Comparison of ENCODE assay signal across 9 cellular contexts in the genomic region with DNA sequence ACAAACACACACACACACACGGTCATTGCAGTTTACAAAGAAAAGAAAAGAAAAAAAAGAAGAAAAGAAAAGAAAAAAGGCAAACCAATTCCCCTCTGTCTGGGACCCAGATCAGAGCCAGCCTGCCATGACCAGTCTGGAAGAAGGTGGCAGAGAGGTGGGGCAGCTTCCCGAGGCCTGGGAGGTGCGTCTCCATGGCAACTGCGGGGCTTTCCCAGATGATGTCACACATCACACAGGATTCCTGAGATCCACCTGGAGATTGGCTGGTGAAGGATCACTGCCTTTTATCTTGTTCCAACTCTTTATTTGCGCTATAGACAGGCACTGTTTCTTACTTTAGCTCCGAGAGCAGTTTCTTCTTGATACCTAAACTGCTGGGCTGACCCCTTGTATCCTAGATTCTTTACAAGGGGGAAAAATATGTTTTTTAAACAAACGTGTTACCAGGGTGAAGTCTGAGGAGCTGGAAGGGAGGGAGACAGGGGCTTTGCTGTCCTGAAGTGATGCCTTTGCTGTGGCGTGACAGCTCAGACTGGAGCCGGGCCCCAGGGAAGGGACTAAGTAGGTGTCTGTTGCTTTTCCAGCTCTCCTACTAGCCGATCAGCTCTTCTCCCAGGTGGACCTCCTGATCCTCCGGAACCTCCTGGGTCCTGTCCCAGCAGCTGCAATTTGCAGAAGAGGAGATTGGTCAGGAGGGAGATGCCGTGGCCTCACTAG.
DNase-seq lines count a peak whose midpoint lies in the region; ATAC-seq, FAIRE-seq and TF ChIP-seq lines count a peak whose summit lies in the region.
"Had no signal": no experiment of that assay in that cellular context is flagged by ENCODE, and none has a peak within 500 bp of the region (broad histone marks: within the 10 kb centered on the region; RNA-seq: fewer than 3 reads in every experiment).

No MANE protein-coding gene starts in this region.

- H3K4me1 ChIP-seq in kidney (ENCODE audit: control insufficient read depth in 1 of 2, insufficient read depth in 1 of 2, low read depth in 1 of 2, low read length in 2 of 2) (peaks cover 10 to 15% of the 10 kb centered on the region in 2 donors), OCI-LY7 (ENCODE audit: insufficient read depth, low read length, poor library complexity, severe bottlenecking) (peaks cover 40% of the 10 kb centered on the region)

- H2AFZ ChIP-seq in OCI-LY7 (ENCODE audit: low read length): no peak overlapping the region

- POLR2A ChIA-PET in OCI-LY7 (lab: Charles Lee): no interaction called here

- no peak for TF ChIP-seq CTCF in VCaP (conservative IDR thresholded peaks at IDR 0.05)
- TF ChIP-seq CTCF in kidney (IDR thresholded peaks at IDR 0.05; ENCODE audit: borderline replicate concordance, extremely low read depth, insufficient read depth): no peak
- TF ChIP-seq CTCF in OCI-LY7 (conservative IDR thresholded peaks at IDR 0.05; ENCODE audit: low read length): no peak

- no peak for FAIRE-seq in kidney (lab: Jason Lieb, UNC)

- H4K20me1 ChIP-seq in OCI-LY7 (ENCODE audit: insufficient read depth, low read length): no peaks in the 10 kb centered on the region

- CTCF ChIA-PET in OCI-LY7 (lab: Charles Lee; ENCODE audit: unreplicated experiment): no interaction called here

- H3K9ac ChIP-seq in kidney (ENCODE audit: low read length in 2 of 2): no peak overlapping the region

- H3K9me3 ChIP-seq in kidney (ENCODE audit: control insufficient read depth in 1 of 2, low read length in 2 of 2) (no peaks in the 10 kb centered on the region), OCI-LY7 (ENCODE audit: low read length) (no peaks in the 10 kb centered on the region)

- H3K27ac ChIP-seq in VCaP (peak overlapping the region; percentile 71), kidney (ENCODE audit: low read depth in 2 of 2, low read length in 2 of 2) (no peak overlapping the region), OCI-LY7 (ENCODE audit: low read depth, low read length, poor library complexity, severe bottlenecking) (no peak overlapping the region)

- no peak for ATAC-seq in GM21825 (IDR thresholded peaks at IDR 0.05; ENCODE audit: unreplicated experiment)

- H3K79me2 ChIP-seq in OCI-LY7 (ENCODE audit: insufficient read depth, low read depth, low read length): no peaks in the 10 kb centered on the region

- intact Hi-C loops in kidney (cut with DNase I): no loop called here
- intact Hi-C loops in OCI-LY7 (cut with micrococcal nuclease; ENCODE audit: unreplicated experiment): no loop called here

- no TSS peak for BruUV-seq in OCI-LY7 (replicated peaks; lab: Mats Ljungman, UMichigan)

- no peaks in the 10 kb centered on the region for H3K9me2 ChIP-seq in OCI-LY7 (ENCODE audit: insufficient read depth, low read length)

- no peak overlapping the region; the same call in 1 of the 2 replicates for H3K4me2 ChIP-seq in OCI-LY7 (ENCODE audit: low read length)

- H3K4me3 ChIP-seq in kidney (ENCODE audit: low read length in 2 of 2): no peak overlapping the region
- H3K4me3 ChIP-seq in OCI-LY7 (ENCODE audit: low read depth, low read length, poor library complexity, severe bottlenecking): no peak overlapping the region

- DNase-seq in NCI-H1105 treated with DMSO at 0.1 percent for 48 hours (lab: John Stamatoyannopoulos, UW) (peak; percentile 14), NCI-H1105 (lab: John Stamatoyannopoulos, UW) (no peak), kidney (peak; percentile 94), ureter (ENCODE audit: low spot score) (peak; percentile 79), OCI-LY7 (ENCODE audit: low spot score) (no peak), dedifferentiated amniotic fluid mesenchymal stem cell (ENCODE audit: extremely low spot score) (no peak)
- DNase-seq: activated CD8-positive, alpha-beta memory T cell treated with anti-CD3 and anti-CD28 coated beads, Interleukin-2, amount 50 U/mL, for 48 hours had no signal

- H3K36me3 ChIP-seq in kidney (ENCODE audit: control insufficient read depth in 1 of 2, insufficient read depth in 2 of 2, low read length in 2 of 2) (no peaks in the 10 kb centered on the region), OCI-LY7 (ENCODE audit: insufficient read depth, low read length) (no peaks in the 10 kb centered on the region)

Comparison
In these comparisons a context has a peak if more than half of its experiments do, and no peak if none do; other contexts are left out.
1. DNase-seq: peak in NCI-H1105 treated with DMSO at 0.1 percent for 48 hours (single experiment), kidney (single experiment) and ureter (single experiment); none in NCI-H1105 (single experiment), OCI-LY7 (single experiment) and dedifferentiated amniotic fluid mesenchymal stem cell (single experiment).